ENCODE assay signal across 1 cellular context in the genomic region with DNA sequence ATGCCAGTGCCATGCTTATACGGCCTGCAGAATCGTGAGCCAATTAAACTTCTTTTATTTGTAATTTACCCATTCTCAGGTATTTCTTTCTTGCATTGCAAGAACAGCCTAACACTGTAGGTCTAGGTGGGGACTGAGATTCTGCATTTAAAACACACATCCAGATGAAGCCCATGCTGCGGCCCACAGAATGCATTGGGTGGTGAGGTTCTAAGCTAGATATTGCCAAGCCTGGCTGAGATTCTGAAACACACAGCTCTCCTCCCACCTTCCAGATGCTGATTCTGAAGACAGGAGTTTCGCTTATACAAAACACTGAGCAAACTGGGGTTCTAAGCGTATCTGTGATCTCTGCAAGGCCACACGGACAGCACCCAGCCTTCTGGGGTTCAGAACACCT.
TF ChIP-seq lines count a peak whose summit lies in the region.

No MANE protein-coding gene starts in this region.

TF ChIP-seq in H1, 55 proteins besides CTCF, POLR2A, EP300 and RAD21 (continued from another document):
- TF ChIP-seq GTF2F1 (IDR thresholded peaks at IDR 0.05; ENCODE audit: borderline replicate concordance, low read depth, low read length) (no peak), CEBPB (IDR thresholded peaks at IDR 0.05; ENCODE audit: low read depth, low read length) (no peak)
- TF ChIP-seq, protein P1, sequence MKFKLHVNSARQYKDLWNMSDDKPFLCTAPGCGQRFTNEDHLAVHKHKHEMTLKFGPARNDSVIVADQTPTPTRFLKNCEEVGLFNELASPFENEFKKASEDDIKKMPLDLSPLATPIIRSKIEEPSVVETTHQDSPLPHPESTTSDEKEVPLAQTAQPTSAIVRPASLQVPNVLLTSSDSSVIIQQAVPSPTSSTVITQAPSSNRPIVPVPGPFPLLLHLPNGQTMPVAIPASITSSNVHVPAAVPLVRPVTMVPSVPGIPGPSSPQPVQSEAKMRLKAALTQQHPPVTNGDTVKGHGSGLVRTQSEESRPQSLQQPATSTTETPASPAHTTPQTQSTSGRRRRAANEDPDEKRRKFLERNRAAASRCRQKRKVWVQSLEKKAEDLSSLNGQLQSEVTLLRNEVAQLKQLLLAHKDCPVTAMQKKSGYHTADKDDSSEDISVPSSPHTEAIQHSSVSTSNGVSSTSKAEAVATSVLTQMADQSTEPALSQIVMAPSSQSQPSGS (IDR thresholded peaks at IDR 0.05; ENCODE audit: low read length), result no peak
